In genomic region chr4:55615008-55615407, GRCh38 we compare ENCODE assay signal across 33 cellular contexts. TPM values are rescaled to one million over a fixed set of nuclear protein-coding genes. Genes with fewer than 3 reads are reported as not detected.
"Had no signal": no experiment of that assay in that cellular context is flagged by ENCODE, and none has a peak within 500 bp of the region (broad histone marks: within the 10 kb centered on the region; RNA-seq: fewer than 3 reads in every experiment).

No MANE protein-coding gene starts in this region.

- DNase-seq: activated CD4-positive, alpha-beta memory T cell treated with anti-CD3 and anti-CD28 coated beads for 36 hours; activated CD4-positive, alpha-beta T cell treated with anti-CD3 and anti-CD28 coated beads, Interleukin-2, amount 10 ng/mL, durations not matched to agents 24 days and 14 days; activated CD8-positive, alpha-beta memory T cell treated with anti-CD3 and anti-CD28 coated beads, Interleukin-2, amount 50 U/mL, for 4 hours; activated gamma-delta T cell; activated naive CD4-positive, alpha-beta T cell treated with anti-CD3 and anti-CD28 coated beads, Interleukin-2, amount 10 ng/mL, durations not matched to agents 7 days and 5 days; activated naive CD8-positive, alpha-beta T cell treated with anti-CD3 and anti-CD28 coated beads, Interleukin-2, amount 10 ng/mL, durations not matched to agents 7 days and 5 days; activated T-cell treated with anti-CD3 and anti-CD28 coated beads, Interleukin-2, amount 50 U/mL, for 1 hour; heart right ventricle; naive thymus-derived CD4-positive, alpha-beta T cell; nucleus accumbens; pancreas; retina; stimulated activated CD4-positive, alpha-beta T cell treated with anti-CD3 and anti-CD28 coated beads, Interleukin-12 subunit alpha, Interleukin-12 subunit beta, amount 100 ng/mL, for 4 hours; stimulated activated CD4-positive, alpha-beta T cell treated with anti-CD3 and anti-CD28 coated beads, Interleukin-4, amount 100 ng/mL, for 1 hour; stimulated activated naive CD8-positive, alpha-beta T cell treated with anti-CD3 and anti-CD28 coated beads, Interleukin-15, Interleukin-2, amounts not matched to agents 100 U/mL and 50 U/mL, for 24 hours; T1000; testis; transverse colon had no signal

RNA-seq across cellular contexts. Expression of gene NMU, which starts 21.1 kb away (rescaled TPM):
- total RNA-seq: activated CD4-positive, alpha-beta T cell treated with anti-CD3 and anti-CD28 coated beads, Interleukin-2, amount 10 ng/mL, durations not matched to agents 24 days and 14 days; activated naive CD8-positive, alpha-beta T cell treated with anti-CD3 and anti-CD28 coated beads, Interleukin-2, amount 10 ng/mL, durations not matched to agents 7 days and 5 days; activated T-helper 1 cell treated with anti-CD3 and anti-CD28 coated beads, Interleukin-12 subunit alpha, Interleukin-12 subunit beta, Interleukin-2, Interleukin-4 antibody, amounts not matched to agents 30 ng/mL and 10 ng/mL and 1 ng/mL, durations not matched to agents 14 hours and 24 hours and 36 hours; ascending aorta; cardiac septum; esophagus muscularis mucosa; heart right ventricle; naive thymus-derived CD4-positive, alpha-beta T cell; sciatic nerve had no signal
- polyA plus RNA-seq: heart right ventricle; naive thymus-derived CD4-positive, alpha-beta T cell; pancreas had no signal

RNA-seq across cellular contexts. Expression of gene PDCL2, which starts 23.0 kb away (rescaled TPM):
- total RNA-seq: activated CD4-positive, alpha-beta memory T cell treated with anti-CD3 and anti-CD28 coated beads for 36 hours; activated CD4-positive, alpha-beta T cell treated with anti-CD3 and anti-CD28 coated beads, Interleukin-2, amount 10 ng/mL, durations not matched to agents 24 days and 14 days; activated CD8-positive, alpha-beta memory T cell treated with anti-CD3 and anti-CD28 coated beads for 36 hours; activated naive CD8-positive, alpha-beta T cell treated with anti-CD3 and anti-CD28 coated beads, Interleukin-2, amount 10 ng/mL, durations not matched to agents 7 days and 5 days; activated T-helper 1 cell treated with anti-CD3 and anti-CD28 coated beads, Interleukin-12 subunit alpha, Interleukin-12 subunit beta, Interleukin-2, Interleukin-4 antibody, amounts not matched to agents 30 ng/mL and 10 ng/mL and 1 ng/mL, durations not matched to agents 14 hours and 24 hours and 36 hours; ascending aorta; cardiac septum; endothelial cell of umbilical vein; esophagus muscularis mucosa; foreskin keratinocyte; glomerular endothelial cell; heart right ventricle; kidney epithelial cell; lower leg skin; mesothelial cell of epicardium; naive thymus-derived CD4-positive, alpha-beta T cell; neural crest cell; pancreas; prostate gland; sciatic nerve; transverse colon; urinary bladder had no signal
- polyA plus RNA-seq: endothelial cell of umbilical vein; foreskin keratinocyte; heart right ventricle; naive thymus-derived CD4-positive, alpha-beta T cell; pancreas; urinary bladder had no signal
